27 cellular contexts compared by ENCODE assay signal in genomic region chr14:87940894-87941293, GRCh38. TPM values are rescaled to one million over a fixed set of nuclear protein-coding genes. Genes with fewer than 3 reads are reported as not detected.
DNase-seq lines count a peak whose midpoint lies in the region; ATAC-seq, FAIRE-seq and TF ChIP-seq lines count a peak whose summit lies in the region.
"Had no signal": no experiment of that assay in that cellular context is flagged by ENCODE, and none has a peak within 500 bp of the region (broad histone marks: within the 10 kb centered on the region; RNA-seq: fewer than 3 reads in every experiment).

No MANE protein-coding gene starts in this region.

- TF ChIP-seq EP300 in GM12878 (IDR thresholded peaks at IDR 0.05; ENCODE audit: borderline replicate concordance in 1 of 2, control insufficient read depth in 1 of 2, low read depth in 2 of 2, low read length in 2 of 2): no peak

- FAIRE-seq in GM12878 (lab: Jason Lieb, UNC): no peak

- RAD21 ChIA-PET in GM12878 (lab: Charles Lee; ENCODE audit: unreplicated experiment): interaction anchor here (1.7 kb wide), 1 partner anchor 228 kb away, joined by 4 read pairs; no protein-coding TSS in a partner anchor

- TF ChIP-seq POLR2A in GM12878 (IDR thresholded peaks at IDR 0.05; ENCODE audit: low read depth, low read length): no peak

- WGBS in GM12878 (ENCODE audit: insufficient coverage, insufficient replicate concordance, low lambda C conversion rate, missing lambda C conversion rate): 20% methylated on average over 2 of the region's 2 CpGs

- no peak overlapping the region for H2AFZ ChIP-seq in GM12878 (ENCODE audit: control insufficient read depth, low read depth, low read length)

- TF ChIP-seq CTCF in GM12878 (IDR thresholded peaks at IDR 0.05 in 2 of 3, conservative IDR thresholded peaks at IDR 0.05 in 1 of 3; ENCODE audit: control insufficient read depth in 2 of 3, extremely low read depth in 1 of 3, insufficient read depth in 1 of 3, low read depth in 3 of 3, low read length in 3 of 3) (no peak), foreskin keratinocyte (conservative IDR thresholded peaks at IDR 0.05) (no peak), lower lobe of right lung (IDR thresholded peaks at IDR 0.05) (no peak)

- no peaks in the 10 kb centered on the region for H4K20me1 ChIP-seq in GM12878 (ENCODE audit: control insufficient read depth, insufficient read depth)

- SMC1A ChIA-PET in GM12878 (lab: Charles Lee; ENCODE audit: uncharacterized antibody, unreplicated experiment): interaction anchor here (0.7 to 2.1 kb wide), 5 partner anchors 12 to 248 kb away, joined by 3 to 8 read pairs (median 5); no protein-coding TSS in a partner anchor

- intact Hi-C loops in GM12878 (cut with micrococcal nuclease; ENCODE audit: unreplicated experiment) (loop anchor here (10.0 kb wide), 1 partner anchor 444 kb away; the partner anchor contains the start of gene SPATA7), lower lobe of right lung (cut with DNase I) (no loop called here)

- CTCF ChIA-PET in GM12878 (lab: Yijun Ruan, JAX): interaction anchor here (0.6 to 2.3 kb wide), 7 partner anchors 16 to 564 kb away, joined by 3 to 7 read pairs (median 5); no protein-coding TSS in a partner anchor

- no peak for TF ChIP-seq RAD21 in GM12878 (IDR thresholded peaks at IDR 0.05; ENCODE audit: insufficient read depth, low read depth, low read length)

- in situ Hi-C loops in GM12878 (cut with MboI): loop anchor here (5.0 to 10.0 kb wide), 3 partner anchors 216 to 294 kb away; no protein-coding TSS in a partner anchor

- no peak overlapping the region for H3K27ac ChIP-seq in GM12878 (ENCODE audit: control insufficient read depth, insufficient read depth)
- H3K27ac ChIP-seq in foreskin keratinocyte: no peak overlapping the region
- H3K27ac ChIP-seq in lower lobe of right lung: no peak overlapping the region
- H3K27ac ChIP-seq: esophagus muscularis mucosa, HL-60, transverse colon had no signal

- no peaks in the 10 kb centered on the region for H3K27me3 ChIP-seq in GM12878 (replicated peaks in 1 of 2; ENCODE audit: control insufficient read depth in 2 of 2, insufficient read depth in 2 of 2, low read length in 1 of 2)
- H3K27me3 ChIP-seq in foreskin keratinocyte: no peaks in the 10 kb centered on the region
- no peaks in the 10 kb centered on the region for H3K27me3 ChIP-seq in lower lobe of right lung (ENCODE audit: low read depth)
- H3K27me3 ChIP-seq: BE2C, esophagus muscularis mucosa, transverse colon had no signal

- DNase-seq in GM12878 (ENCODE audit: low read depth, low spot score) (no peak), foreskin keratinocyte (no peak), NCI-H774 (lab: John Stamatoyannopoulos, UW) (no peak), SW 1271 (lab: John Stamatoyannopoulos, UW) (no peak), lower lobe of right lung (no peak)
- DNase-seq: ACHN; activated CD4-positive, alpha-beta T cell treated with anti-CD3 and anti-CD28 coated beads for 4 hours; activated T-cell treated with anti-CD3 and anti-CD28 coated beads, Interleukin-2, amount 50 U/mL, for 24 hours; BE2C; central memory CD4-positive, alpha-beta T cell; foreskin melanocyte; H9; mucosa of descending colon; NCI-H1436 treated with DMSO at 0.1 percent for 48 hours; NCI-H2107; NCI-H446; nephron progenitor cell; PC-3; retina; stimulated activated CD4-positive, alpha-beta T cell treated with anti-CD3 and anti-CD28 coated beads, Interleukin-1b, Interleukin-23, amount 100 ng/mL, for 48 hours; transverse colon had no signal

- no peaks in the 10 kb centered on the region for H3K79me2 ChIP-seq in GM12878 (ENCODE audit: control insufficient read depth, insufficient read depth, low read length)

- H3K9me3 ChIP-seq in GM12878 (replicated peaks; ENCODE audit: control insufficient read depth, insufficient read depth, low read length) (no peaks in the 10 kb centered on the region), lower lobe of right lung (no peaks in the 10 kb centered on the region)
- H3K9me3 ChIP-seq: BE2C, esophagus muscularis mucosa, mucosa of descending colon, transverse colon had no signal

- H3K4me1 ChIP-seq in GM12878 (ENCODE audit: control insufficient read depth, insufficient read depth, low read length) (peaks cover 12% of the 10 kb centered on the region), foreskin keratinocyte (no peaks in the 10 kb centered on the region), lower lobe of right lung (no peaks in the 10 kb centered on the region)
- H3K4me1 ChIP-seq: BE2C, esophagus muscularis mucosa, transverse colon had no signal

- ATAC-seq in GM19328 (IDR thresholded peaks at IDR 0.05; ENCODE audit: unreplicated experiment) (peak; percentile 22), HG02763 (IDR thresholded peaks at IDR 0.05; ENCODE audit: unreplicated experiment) (peak; percentile 25), HG03354 (IDR thresholded peaks at IDR 0.05; ENCODE audit: poor library complexity, severe bottlenecking, unreplicated experiment) (peak; percentile 54), GM12878 (peak; percentile 66), foreskin keratinocyte (no peak), lower lobe of right lung (no peak)
- ATAC-seq: mucosa of descending colon, PC-3 had no signal

- H3K9ac ChIP-seq in GM12878 (ENCODE audit: control insufficient read depth, insufficient read depth, low read length): no peak overlapping the region

- POLR2A ChIA-PET in GM12878 (lab: Charles Lee): interaction anchor here (1.0 kb wide), 1 partner anchor 54 kb away, joined by 3 read pairs; no protein-coding TSS in a partner anchor

- H3K36me3 ChIP-seq in GM12878 (ENCODE audit: control insufficient read depth in 2 of 2, insufficient read depth in 2 of 2, low read length in 1 of 2) (no peaks in the 10 kb centered on the region), lower lobe of right lung (peaks cover 70% of the 10 kb centered on the region)
- H3K36me3 ChIP-seq: BE2C had no signal

- peak overlapping the region; percentile 22; the same call in 1 of the 2 replicates for H3K4me2 ChIP-seq in GM12878 (ENCODE audit: control insufficient read depth, insufficient read depth)
- H3K4me2 ChIP-seq: smooth muscle cell had no signal

- H3K4me3 ChIP-seq in GM12878: no peak overlapping the region
- no peak overlapping the region for H3K4me3 ChIP-seq in lower lobe of right lung
- H3K4me3 ChIP-seq: esophagus muscularis mucosa, mucosa of descending colon, smooth muscle cell, transverse colon had no signal

- BruUV-seq in GM12878 (replicated peaks; lab: Mats Ljungman, UMichigan): no TSS peak

TF ChIP-seq in GM12878, 131 proteins besides CTCF, POLR2A, EP300 and RAD21:
- no peak for TF ChIP-seq YBX1 (IDR thresholded peaks at IDR 0.05)
- TF ChIP-seq STAT1 (conservative IDR thresholded peaks at IDR 0.05): no peak
- TF ChIP-seq ASH2L (IDR thresholded peaks at IDR 0.05; ENCODE audit: borderline replicate concordance, low read depth): no peak
- TF ChIP-seq ZNF274 (IDR thresholded peaks at IDR 0.05; ENCODE audit: insufficient read depth, insufficient read length): no peak
- no peak for TF ChIP-seq BMI1 (IDR thresholded peaks at IDR 0.05; ENCODE audit: borderline replicate concordance)

RNA-seq across cellular contexts. Expression of gene GALC, which starts 52.1 kb away (rescaled TPM):
- 63.0 and 73.0 TPM in 2 replicates for total RNA-seq in GM12878 (2013; cell fraction: nucleolus; rRNA removed)
- 4.8 and 6.1 TPM in 2 replicates for total RNA-seq in GM12878 (2014; rRNA removed)
- 4.5 and 4.9 TPM in 2 replicates for total RNA-seq in GM12878 (2014; rRNA removed; fragmentation: Illumina TruSeq; extraction: Trizol)
- 4.1 and 7.5 TPM in 2 replicates for total RNA-seq in GM12878 (2021)
- 3.1 TPM for polyA plus RNA-seq in GM12878 (2011; ENCODE audit: low read depth)
- 14.0 and 19.2 TPM in 2 replicates for polyA plus RNA-seq in GM12878 (2011; rRNA removed)
- 6.2 and 7.0 TPM in 2 replicates for polyA plus RNA-seq in GM12878 (2011; cell fraction: cytosol; rRNA removed)
- 14.6 and 15.2 TPM in 2 replicates for polyA plus RNA-seq in GM12878 (2011; cell fraction: nucleus; rRNA removed)
- polyA plus RNA-seq in GM12878 (2012): 3.8 TPM in 2 replicates
- polyA plus RNA-seq in GM12878 (2014; fragmentation: Illumina TruSeq; extraction: Trizol): 3.9 and 7.0 TPM in 2 replicates
- polyA plus RNA-seq in GM12878 (2014; fragmentation: Nextera tagmentation; extraction: Ambion mirVana): 1 to 10 TPM; 1.3 to 1.9 TPM
- 2.8 and 4.7 TPM in 2 replicates for polyA plus RNA-seq in GM12878 (2014; rRNA removed)
- 1 to 10 TPM; 4.6 to 5.0 TPM for polyA plus RNA-seq in GM12878 (2016; fragmentation: Nextera tagmentation; extraction: Ambion mirVana)
- 12.7 and 13.4 TPM in 2 replicates for polyA minus RNA-seq in GM12878 (2011; rRNA and poly(A)+ RNA removed)
- polyA minus RNA-seq in GM12878 (2011; cell fraction: cytosol; rRNA and poly(A)+ RNA removed): 5.3 and 8.3 TPM in 2 replicates
- 16.3 and 18.2 TPM in 2 replicates for polyA minus RNA-seq in GM12878 (2011; cell fraction: nucleus; rRNA and poly(A)+ RNA removed)
- total RNA-seq in foreskin keratinocyte: 6.0 and 7.5 TPM in 2 replicates
- 2.8 and 2.9 TPM in 2 replicates for polyA plus RNA-seq in foreskin keratinocyte
- total RNA-seq in lower lobe of right lung: 59.4 TPM

Comparison
In these comparisons a context has a peak if more than half of its experiments do, and no peak if none do; other contexts are left out.
1. ATAC-seq: peak in GM19328 (single experiment), HG02763 (single experiment), HG03354 (single experiment) and GM12878 (single experiment); none in foreskin keratinocyte (single experiment) and lower lobe of right lung (0 of 2).